1 cellular context compared by ENCODE assay signal in the genomic region with DNA sequence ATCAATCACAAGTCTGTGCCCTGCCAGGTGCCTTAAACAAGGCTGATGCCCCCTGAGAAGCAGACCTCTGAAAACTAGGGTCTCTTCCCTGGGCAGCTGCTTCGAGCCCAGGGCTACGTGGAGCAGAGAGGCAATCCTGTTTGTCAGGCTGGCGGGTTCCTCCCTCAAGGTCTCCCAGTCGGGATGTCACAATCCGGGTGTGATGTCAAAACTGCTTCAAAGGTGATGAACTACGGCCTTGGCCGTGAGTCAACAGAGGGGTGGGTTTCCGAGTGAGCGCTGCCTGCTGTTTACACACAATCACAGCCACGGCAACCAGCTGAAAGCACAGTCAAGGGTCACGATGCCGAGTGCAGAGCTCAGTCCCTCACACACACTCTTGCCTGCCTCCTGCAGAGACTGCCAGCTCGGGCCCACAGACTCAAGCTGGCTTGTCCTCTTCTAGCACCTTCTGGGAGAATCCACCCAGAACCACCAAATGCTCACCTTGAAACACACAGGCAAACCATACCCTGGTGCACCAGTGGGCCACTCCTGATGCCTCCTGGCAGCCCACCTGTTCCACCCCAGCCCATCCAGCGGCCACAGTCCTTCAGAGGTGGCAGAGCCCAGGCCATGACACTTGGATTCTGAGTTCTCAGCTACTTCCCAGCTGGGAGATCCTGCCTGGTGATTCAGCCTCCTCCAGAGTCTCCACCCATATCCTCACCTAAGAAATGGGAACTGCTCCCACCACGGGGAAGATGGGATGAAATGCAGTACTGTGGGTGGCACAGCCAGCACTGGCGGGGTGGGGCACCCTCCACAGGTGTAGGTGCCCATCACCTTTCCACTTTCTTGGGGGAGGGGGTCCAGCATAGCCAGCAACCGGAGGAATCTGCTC.
A peak's percentile ranks its signal among the peaks of the same experiment; 100 is the strongest.
TF ChIP-seq lines count a peak whose summit lies in the region.

No MANE protein-coding gene starts in this region.

TF ChIP-seq in HepG2, 621 proteins besides CTCF, POLR2A, EP300 and RAD21 (continues in another document):
- TF ChIP-seq SP5 (CRISPR knock-in tag; IDR thresholded peaks at IDR 0.05; ENCODE audit: borderline replicate concordance, low read depth): peak; percentile 99
- TF ChIP-seq, protein P1, sequence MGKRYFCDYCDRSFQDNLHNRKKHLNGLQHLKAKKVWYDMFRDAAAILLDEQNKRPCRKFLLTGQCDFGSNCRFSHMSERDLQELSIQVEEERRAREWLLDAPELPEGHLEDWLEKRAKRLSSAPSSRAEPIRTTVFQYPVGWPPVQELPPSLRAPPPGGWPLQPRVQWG (CRISPR knock-in tag; IDR thresholded peaks at IDR 0.05; ENCODE audit: borderline replicate concordance, low read depth): no peak
- TF ChIP-seq ATF1 (CRISPR knock-in tag; IDR thresholded peaks at IDR 0.05): peak; percentile 85
- TF ChIP-seq, protein P2, sequence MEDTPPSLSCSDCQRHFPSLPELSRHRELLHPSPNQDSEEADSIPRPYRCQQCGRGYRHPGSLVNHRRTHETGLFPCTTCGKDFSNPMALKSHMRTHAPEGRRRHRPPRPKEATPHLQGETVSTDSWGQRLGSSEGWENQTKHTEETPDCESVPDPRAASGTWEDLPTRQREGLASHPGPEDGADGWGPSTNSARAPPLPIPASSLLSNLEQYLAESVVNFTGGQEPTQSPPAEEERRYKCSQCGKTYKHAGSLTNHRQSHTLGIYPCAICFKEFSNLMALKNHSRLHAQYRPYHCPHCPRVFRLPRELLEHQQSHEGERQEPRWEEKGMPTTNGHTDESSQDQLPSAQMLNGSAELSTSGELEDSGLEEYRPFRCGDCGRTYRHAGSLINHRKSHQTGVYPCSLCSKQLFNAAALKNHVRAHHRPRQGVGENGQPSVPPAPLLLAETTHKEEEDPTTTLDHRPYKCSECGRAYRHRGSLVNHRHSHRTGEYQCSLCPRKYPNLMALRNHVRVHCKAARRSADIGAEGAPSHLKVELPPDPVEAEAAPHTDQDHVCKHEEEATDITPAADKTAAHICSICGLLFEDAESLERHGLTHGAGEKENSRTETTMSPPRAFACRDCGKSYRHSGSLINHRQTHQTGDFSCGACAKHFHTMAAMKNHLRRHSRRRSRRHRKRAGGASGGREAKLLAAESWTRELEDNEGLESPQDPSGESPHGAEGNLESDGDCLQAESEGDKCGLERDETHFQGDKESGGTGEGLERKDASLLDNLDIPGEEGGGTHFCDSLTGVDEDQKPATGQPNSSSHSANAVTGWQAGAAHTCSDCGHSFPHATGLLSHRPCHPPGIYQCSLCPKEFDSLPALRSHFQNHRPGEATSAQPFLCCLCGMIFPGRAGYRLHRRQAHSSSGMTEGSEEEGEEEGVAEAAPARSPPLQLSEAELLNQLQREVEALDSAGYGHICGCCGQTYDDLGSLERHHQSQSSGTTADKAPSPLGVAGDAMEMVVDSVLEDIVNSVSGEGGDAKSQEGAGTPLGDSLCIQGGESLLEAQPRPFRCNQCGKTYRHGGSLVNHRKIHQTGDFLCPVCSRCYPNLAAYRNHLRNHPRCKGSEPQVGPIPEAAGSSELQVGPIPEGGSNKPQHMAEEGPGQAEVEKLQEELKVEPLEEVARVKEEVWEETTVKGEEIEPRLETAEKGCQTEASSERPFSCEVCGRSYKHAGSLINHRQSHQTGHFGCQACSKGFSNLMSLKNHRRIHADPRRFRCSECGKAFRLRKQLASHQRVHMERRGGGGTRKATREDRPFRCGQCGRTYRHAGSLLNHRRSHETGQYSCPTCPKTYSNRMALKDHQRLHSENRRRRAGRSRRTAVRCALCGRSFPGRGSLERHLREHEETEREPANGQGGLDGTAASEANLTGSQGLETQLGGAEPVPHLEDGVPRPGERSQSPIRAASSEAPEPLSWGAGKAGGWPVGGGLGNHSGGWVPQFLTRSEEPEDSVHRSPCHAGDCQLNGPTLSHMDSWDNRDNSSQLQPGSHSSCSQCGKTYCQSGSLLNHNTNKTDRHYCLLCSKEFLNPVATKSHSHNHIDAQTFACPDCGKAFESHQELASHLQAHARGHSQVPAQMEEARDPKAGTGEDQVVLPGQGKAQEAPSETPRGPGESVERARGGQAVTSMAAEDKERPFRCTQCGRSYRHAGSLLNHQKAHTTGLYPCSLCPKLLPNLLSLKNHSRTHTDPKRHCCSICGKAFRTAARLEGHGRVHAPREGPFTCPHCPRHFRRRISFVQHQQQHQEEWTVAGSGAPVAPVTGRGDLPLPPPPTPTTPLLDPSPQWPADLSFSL (CRISPR knock-in tag; IDR thresholded peaks at IDR 0.05): peak; percentile 80; the same call in 1 of the 2 replicates
- no peak for TF ChIP-seq ISX (CRISPR knock-in tag; conservative IDR thresholded peaks at IDR 0.05)
- peak; percentile 100 for TF ChIP-seq FOXO1 (CRISPR knock-in tag; IDR thresholded peaks at IDR 0.05)
- TF ChIP-seq, protein P3, sequence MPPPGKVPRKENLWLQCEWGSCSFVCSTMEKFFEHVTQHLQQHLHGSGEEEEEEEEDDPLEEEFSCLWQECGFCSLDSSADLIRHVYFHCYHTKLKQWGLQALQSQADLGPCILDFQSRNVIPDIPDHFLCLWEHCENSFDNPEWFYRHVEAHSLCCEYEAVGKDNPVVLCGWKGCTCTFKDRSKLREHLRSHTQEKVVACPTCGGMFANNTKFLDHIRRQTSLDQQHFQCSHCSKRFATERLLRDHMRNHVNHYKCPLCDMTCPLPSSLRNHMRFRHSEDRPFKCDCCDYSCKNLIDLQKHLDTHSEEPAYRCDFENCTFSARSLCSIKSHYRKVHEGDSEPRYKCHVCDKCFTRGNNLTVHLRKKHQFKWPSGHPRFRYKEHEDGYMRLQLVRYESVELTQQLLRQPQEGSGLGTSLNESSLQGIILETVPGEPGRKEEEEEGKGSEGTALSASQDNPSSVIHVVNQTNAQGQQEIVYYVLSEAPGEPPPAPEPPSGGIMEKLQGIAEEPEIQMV (CRISPR knock-in tag; IDR thresholded peaks at IDR 0.05; ENCODE audit: low read depth): peak; percentile 84; the same call in 1 of the 2 replicates
- TF ChIP-seq, protein P4, sequence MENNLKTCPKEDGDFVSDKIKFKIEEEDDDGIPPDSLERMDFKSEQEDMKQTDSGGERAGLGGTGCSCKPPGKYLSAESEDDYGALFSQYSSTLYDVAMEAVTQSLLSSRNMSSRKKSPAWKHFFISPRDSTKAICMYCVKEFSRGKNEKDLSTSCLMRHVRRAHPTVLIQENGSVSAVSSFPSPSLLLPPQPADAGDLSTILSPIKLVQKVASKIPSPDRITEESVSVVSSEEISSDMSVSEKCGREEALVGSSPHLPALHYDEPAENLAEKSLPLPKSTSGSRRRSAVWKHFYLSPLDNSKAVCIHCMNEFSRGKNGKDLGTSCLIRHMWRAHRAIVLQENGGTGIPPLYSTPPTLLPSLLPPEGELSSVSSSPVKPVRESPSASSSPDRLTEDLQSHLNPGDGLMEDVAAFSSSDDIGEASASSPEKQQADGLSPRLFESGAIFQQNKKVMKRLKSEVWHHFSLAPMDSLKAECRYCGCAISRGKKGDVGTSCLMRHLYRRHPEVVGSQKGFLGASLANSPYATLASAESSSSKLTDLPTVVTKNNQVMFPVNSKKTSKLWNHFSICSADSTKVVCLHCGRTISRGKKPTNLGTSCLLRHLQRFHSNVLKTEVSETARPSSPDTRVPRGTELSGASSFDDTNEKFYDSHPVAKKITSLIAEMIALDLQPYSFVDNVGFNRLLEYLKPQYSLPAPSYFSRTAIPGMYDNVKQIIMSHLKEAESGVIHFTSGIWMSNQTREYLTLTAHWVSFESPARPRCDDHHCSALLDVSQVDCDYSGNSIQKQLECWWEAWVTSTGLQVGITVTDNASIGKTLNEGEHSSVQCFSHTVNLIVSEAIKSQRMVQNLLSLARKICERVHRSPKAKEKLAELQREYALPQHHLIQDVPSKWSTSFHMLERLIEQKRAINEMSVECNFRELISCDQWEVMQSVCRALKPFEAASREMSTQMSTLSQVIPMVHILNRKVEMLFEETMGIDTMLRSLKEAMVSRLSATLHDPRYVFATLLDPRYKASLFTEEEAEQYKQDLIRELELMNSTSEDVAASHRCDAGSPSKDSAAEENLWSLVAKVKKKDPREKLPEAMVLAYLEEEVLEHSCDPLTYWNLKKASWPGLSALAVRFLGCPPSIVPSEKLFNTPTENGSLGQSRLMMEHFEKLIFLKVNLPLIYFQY (CRISPR knock-in tag; IDR thresholded peaks at IDR 0.05; ENCODE audit: borderline replicate concordance): peak; percentile 91
- TF ChIP-seq ZKSCAN8 (CRISPR knock-in tag; IDR thresholded peaks at IDR 0.05; ENCODE audit: borderline replicate concordance): peak; percentile 99
- peak; percentile 75; the same call in 1 of the 2 replicates for TF ChIP-seq ZSCAN31 (CRISPR knock-in tag; IDR thresholded peaks at IDR 0.05; ENCODE audit: low read depth)
- no peak for TF ChIP-seq ZNF720 (CRISPR knock-in tag; IDR thresholded peaks at IDR 0.05)
- 0 out of 2 replicates have a peak, but pooled peaks have one; percentile 24 for TF ChIP-seq ZSCAN22 (CRISPR knock-in tag; IDR thresholded peaks at IDR 0.05)
- peak; percentile 58 for TF ChIP-seq ASH2L (IDR thresholded peaks at IDR 0.05; ENCODE audit: insufficient read length, low read depth, low read length)
- TF ChIP-seq ZNF160 (CRISPR knock-in tag; IDR thresholded peaks at IDR 0.05): peak; percentile 91
- TF ChIP-seq RAD51 (IDR thresholded peaks at IDR 0.05; ENCODE audit: borderline replicate concordance): no peak
- no peak for TF ChIP-seq ZNF354B (CRISPR knock-in tag; IDR thresholded peaks at IDR 0.05)
- TF ChIP-seq FOXJ3 (CRISPR knock-in tag; IDR thresholded peaks at IDR 0.05; ENCODE audit: borderline replicate concordance): peak; percentile 99
- no peak for TF ChIP-seq U2AF2 (IDR thresholded peaks at IDR 0.05; ENCODE audit: low read depth, low read length)
- TF ChIP-seq, protein P5, sequence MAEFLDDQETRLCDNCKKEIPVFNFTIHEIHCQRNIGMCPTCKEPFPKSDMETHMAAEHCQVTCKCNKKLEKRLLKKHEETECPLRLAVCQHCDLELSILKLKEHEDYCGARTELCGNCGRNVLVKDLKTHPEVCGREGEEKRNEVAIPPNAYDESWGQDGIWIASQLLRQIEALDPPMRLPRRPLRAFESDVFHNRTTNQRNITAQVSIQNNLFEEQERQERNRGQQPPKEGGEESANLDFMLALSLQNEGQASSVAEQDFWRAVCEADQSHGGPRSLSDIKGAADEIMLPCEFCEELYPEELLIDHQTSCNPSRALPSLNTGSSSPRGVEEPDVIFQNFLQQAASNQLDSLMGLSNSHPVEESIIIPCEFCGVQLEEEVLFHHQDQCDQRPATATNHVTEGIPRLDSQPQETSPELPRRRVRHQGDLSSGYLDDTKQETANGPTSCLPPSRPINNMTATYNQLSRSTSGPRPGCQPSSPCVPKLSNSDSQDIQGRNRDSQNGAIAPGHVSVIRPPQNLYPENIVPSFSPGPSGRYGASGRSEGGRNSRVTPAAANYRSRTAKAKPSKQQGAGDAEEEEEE (CRISPR knock-in tag; IDR thresholded peaks at IDR 0.05; ENCODE audit: borderline replicate concordance): peak; percentile 98
- TF ChIP-seq, protein P6, sequence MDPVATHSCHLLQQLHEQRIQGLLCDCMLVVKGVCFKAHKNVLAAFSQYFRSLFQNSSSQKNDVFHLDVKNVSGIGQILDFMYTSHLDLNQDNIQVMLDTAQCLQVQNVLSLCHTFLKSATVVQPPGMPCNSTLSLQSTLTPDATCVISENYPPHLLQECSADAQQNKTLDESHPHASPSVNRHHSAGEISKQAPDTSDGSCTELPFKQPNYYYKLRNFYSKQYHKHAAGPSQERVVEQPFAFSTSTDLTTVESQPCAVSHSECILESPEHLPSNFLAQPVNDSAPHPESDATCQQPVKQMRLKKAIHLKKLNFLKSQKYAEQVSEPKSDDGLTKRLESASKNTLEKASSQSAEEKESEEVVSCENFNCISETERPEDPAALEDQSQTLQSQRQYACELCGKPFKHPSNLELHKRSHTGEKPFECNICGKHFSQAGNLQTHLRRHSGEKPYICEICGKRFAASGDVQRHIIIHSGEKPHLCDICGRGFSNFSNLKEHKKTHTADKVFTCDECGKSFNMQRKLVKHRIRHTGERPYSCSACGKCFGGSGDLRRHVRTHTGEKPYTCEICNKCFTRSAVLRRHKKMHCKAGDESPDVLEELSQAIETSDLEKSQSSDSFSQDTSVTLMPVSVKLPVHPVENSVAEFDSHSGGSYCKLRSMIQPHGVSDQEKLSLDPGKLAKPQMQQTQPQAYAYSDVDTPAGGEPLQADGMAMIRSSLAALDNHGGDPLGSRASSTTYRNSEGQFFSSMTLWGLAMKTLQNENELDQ (CRISPR knock-in tag; IDR thresholded peaks at IDR 0.05; ENCODE audit: borderline replicate concordance): no peak; the same call in 1 of the 2 replicates
- TF ChIP-seq, protein P7, sequence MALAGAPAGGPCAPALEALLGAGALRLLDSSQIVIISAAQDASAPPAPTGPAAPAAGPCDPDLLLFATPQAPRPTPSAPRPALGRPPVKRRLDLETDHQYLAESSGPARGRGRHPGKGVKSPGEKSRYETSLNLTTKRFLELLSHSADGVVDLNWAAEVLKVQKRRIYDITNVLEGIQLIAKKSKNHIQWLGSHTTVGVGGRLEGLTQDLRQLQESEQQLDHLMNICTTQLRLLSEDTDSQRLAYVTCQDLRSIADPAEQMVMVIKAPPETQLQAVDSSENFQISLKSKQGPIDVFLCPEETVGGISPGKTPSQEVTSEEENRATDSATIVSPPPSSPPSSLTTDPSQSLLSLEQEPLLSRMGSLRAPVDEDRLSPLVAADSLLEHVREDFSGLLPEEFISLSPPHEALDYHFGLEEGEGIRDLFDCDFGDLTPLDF (CRISPR knock-in tag; IDR thresholded peaks at IDR 0.05): peak; percentile 75; the same call in 1 of the 2 replicates
- no peak for TF ChIP-seq POLR2AphosphoS2 (IDR thresholded peaks at IDR 0.05; ENCODE audit: low read depth, low read length)
- TF ChIP-seq NFKBIZ (CRISPR knock-in tag; IDR thresholded peaks at IDR 0.05): peak; percentile 97
- TF ChIP-seq NCOA1 (CRISPR knock-in tag; IDR thresholded peaks at IDR 0.05): peak; percentile 98
- TF ChIP-seq YEATS4 (CRISPR knock-in tag; IDR thresholded peaks at IDR 0.05; ENCODE audit: borderline replicate concordance): peak; percentile 96
- TF ChIP-seq JUN (CRISPR knock-in tag; IDR thresholded peaks at IDR 0.05): peak; percentile 96
- TF ChIP-seq GATAD1 (CRISPR knock-in tag; IDR thresholded peaks at IDR 0.05): peak; percentile 82
- TF ChIP-seq, protein P8, sequence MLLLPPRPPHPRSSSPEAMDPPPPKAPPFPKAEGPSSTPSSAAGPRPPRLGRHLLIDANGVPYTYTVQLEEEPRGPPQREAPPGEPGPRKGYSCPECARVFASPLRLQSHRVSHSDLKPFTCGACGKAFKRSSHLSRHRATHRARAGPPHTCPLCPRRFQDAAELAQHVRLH (CRISPR knock-in tag; IDR thresholded peaks at IDR 0.05; ENCODE audit: borderline replicate concordance, low read depth): peak; percentile 96
- peak; percentile 93; the same call in 1 of the 2 replicates for TF ChIP-seq TBX3 (IDR thresholded peaks at IDR 0.05; ENCODE audit: borderline replicate concordance)
- peak; percentile 99 for TF ChIP-seq MEIS1 (CRISPR knock-in tag; IDR thresholded peaks at IDR 0.05; ENCODE audit: borderline replicate concordance)
- TF ChIP-seq ZNF567 (CRISPR knock-in tag; IDR thresholded peaks at IDR 0.05; ENCODE audit: borderline replicate concordance): peak; percentile 64; the same call in 1 of the 2 replicates
- TF ChIP-seq, protein P9, sequence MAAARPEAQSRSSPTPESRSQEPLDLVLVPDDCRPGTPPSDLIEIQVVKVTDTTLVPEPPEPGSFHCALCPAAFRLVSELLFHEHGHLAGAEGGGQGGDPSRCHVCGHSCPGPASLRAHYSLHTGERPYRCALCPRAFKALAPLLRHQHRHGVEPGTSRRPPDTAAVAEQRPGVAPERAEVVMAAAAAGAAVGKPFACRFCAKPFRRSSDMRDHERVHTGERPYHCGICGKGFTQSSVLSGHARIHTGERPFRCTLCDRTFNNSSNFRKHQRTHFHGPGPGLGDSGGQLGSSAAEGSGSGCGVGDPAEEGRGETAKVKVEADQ (CRISPR knock-in tag; IDR thresholded peaks at IDR 0.05; ENCODE audit: borderline replicate concordance): peak; percentile 97; the same call in 1 of the 2 replicates
- TF ChIP-seq ZNF839 (CRISPR knock-in tag; IDR thresholded peaks at IDR 0.05; ENCODE audit: borderline replicate concordance): peak; percentile 91; the same call in 1 of the 2 replicates
- no peak for TF ChIP-seq EEA1 (CRISPR knock-in tag; IDR thresholded peaks at IDR 0.05; ENCODE audit: borderline replicate concordance)
- no peak for TF ChIP-seq AGO2 (optimal IDR thresholded peaks at IDR 0.05; ENCODE audit: low read depth, low read length)
- TF ChIP-seq TAF15 (IDR thresholded peaks at IDR 0.05; ENCODE audit: low read depth, low read length, poor library complexity, severe bottlenecking): no peak
